Comparison of ENCODE assay signal across 10 cellular contexts in genomic region chr4:71126719-71127118, GRCh38.
DNase-seq lines count a peak whose midpoint lies in the region; ATAC-seq, FAIRE-seq and TF ChIP-seq lines count a peak whose summit lies in the region.
"Had no signal": no experiment of that assay in that cellular context is flagged by ENCODE, and none has a peak within 500 bp of the region (broad histone marks: within the 10 kb centered on the region; RNA-seq: fewer than 3 reads in every experiment).

No MANE protein-coding gene starts in this region.

- H2AFZ ChIP-seq in GM23248, result no peak overlapping the region

- H3K9me3 ChIP-seq in GM23248 (ENCODE audit: low read depth), result no peaks in the 10 kb centered on the region
- no peaks in the 10 kb centered on the region for H3K9me3 ChIP-seq in RWPE2 (ENCODE audit: severe bottlenecking)
- H3K9me3 ChIP-seq in transverse colon, result no peaks in the 10 kb centered on the region

- intact Hi-C loops in transverse colon (cut with DNase I; ENCODE audit: low total_unique reads), result no loop called here

- FAIRE-seq in GM12892 (lab: Jason Lieb, UNC), result no peak

- H3K36me3 ChIP-seq in GM23248 (ENCODE audit: low read depth) (no peaks in the 10 kb centered on the region), RWPE2 (ENCODE audit: low read depth) (no peaks in the 10 kb centered on the region), transverse colon (no peaks in the 10 kb centered on the region)

- TF ChIP-seq EP300 in transverse colon (IDR thresholded peaks at IDR 0.05; ENCODE audit: low read depth), result no peak

- 0% methylated on average over 1 of the region's 1 CpG for WGBS in GM23248 (ENCODE audit: low coverage in 1 of 2, low lambda C conversion rate in 2 of 2, missing lambda C conversion rate in 2 of 2), 2 experiments
- WGBS in transverse colon (ENCODE audit: low coverage in 1 of 2), 2 donors, result 29 to 46% methylated on average over 1 of the region's 1 CpG

- DNase-seq in GM23248, result peak; percentile 94
- DNase-seq in RWPE2 (ENCODE audit: low spot score), result peak; percentile 78
- peak; percentile 86 for DNase-seq in fibroblast of the aortic adventitia (ENCODE audit: low read depth)
- peak; percentile 27 for DNase-seq in transverse colon
- DNase-seq in GM12892 (ENCODE audit: insufficient read length), result no peak
- DNase-seq in HuH-7 (ENCODE audit: low spot score), result no peak
- DNase-seq: DND-41, KBM-7, NCI-H2107 had no signal

- H3K4me1 ChIP-seq in GM23248 (ENCODE audit: insufficient read depth) (peaks cover 31% of the 10 kb centered on the region), RWPE2 (ENCODE audit: insufficient read depth, poor library complexity, severe bottlenecking) (peaks cover 13% of the 10 kb centered on the region), transverse colon (no peaks in the 10 kb centered on the region)

- in situ Hi-C loops in GM23248 (cut with MboI), result loop anchor here (25.0 kb wide), 1 partner anchor 586 kb away; no protein-coding TSS in a partner anchor
- in situ Hi-C loops in transverse colon (cut with MboI; ENCODE audit: low pct_ligation_motif_present in 1 of 4, low pct_unique_long_range_greater_than_20kb in 1 of 4, low sequenced_read_pairs in 3 of 4), result no loop called here

- peak overlapping the region; percentile 14; the same call in 1 of the 2 replicates for H3K9ac ChIP-seq in GM23248

- H3K27me3 ChIP-seq in GM23248 (replicated peaks; ENCODE audit: insufficient read depth) (no peaks in the 10 kb centered on the region), RWPE2 (ENCODE audit: insufficient read depth, poor library complexity, severe bottlenecking) (no peaks in the 10 kb centered on the region), transverse colon (no peaks in the 10 kb centered on the region)

- H3K4me3 ChIP-seq in GM23248 (peak overlapping the region; percentile 5; the same call in 1 of the 2 replicates), RWPE2 (ENCODE audit: severe bottlenecking) (no peak overlapping the region), fibroblast of the aortic adventitia (ENCODE audit: low read depth, low read length) (no peak overlapping the region), transverse colon (no peak overlapping the region)

- no peaks in the 10 kb centered on the region for H3K79me2 ChIP-seq in GM23248 (ENCODE audit: insufficient read depth)

- TF ChIP-seq POLR2A in transverse colon (IDR thresholded peaks at IDR 0.05) (no peak), GM12892 (IDR thresholded peaks at IDR 0.05; ENCODE audit: low read depth, low read length) (no peak)

- H4K20me1 ChIP-seq in GM23248 (ENCODE audit: insufficient read depth), result no peaks in the 10 kb centered on the region

- TF ChIP-seq CTCF in RWPE2 (IDR thresholded peaks at IDR 0.05; ENCODE audit: poor library complexity, severe bottlenecking) (no peak), fibroblast of the aortic adventitia (IDR thresholded peaks at IDR 0.05; ENCODE audit: insufficient read depth, low read length) (no peak), transverse colon (IDR thresholded peaks at IDR 0.05) (no peak)

- H3K27ac ChIP-seq in GM23248 (peak overlapping the region; percentile 73), RWPE2 (ENCODE audit: poor library complexity, severe bottlenecking) (peak overlapping the region; percentile 61), transverse colon (no peak overlapping the region)

- peaks cover 19% of the 10 kb centered on the region for H3F3A ChIP-seq in GM23248 (ENCODE audit: insufficient read depth)

- no peaks in the 10 kb centered on the region for H3K9me2 ChIP-seq in GM23248 (ENCODE audit: insufficient read depth)

- H3K4me2 ChIP-seq in GM23248 (ENCODE audit: unreplicated experiment), result peak overlapping the region; percentile 47

- ATAC-seq in RWPE2 (ENCODE audit: low read depth) (peak; percentile 99), HG02981 (IDR thresholded peaks at IDR 0.05; ENCODE audit: unreplicated experiment) (no peak)

Comparison
In these comparisons a context has a peak if more than half of its experiments do, and no peak if none do; other contexts are left out.
1. DNase-seq: peak in GM23248 (single experiment), RWPE2 (single experiment), fibroblast of the aortic adventitia (single experiment) and transverse colon (single experiment); none in GM12892 (single experiment) and HuH-7 (single experiment).
2. H3K27ac ChIP-seq: peak in GM23248 (single experiment) and RWPE2 (single experiment); none in transverse colon (0 of 4).